In the genomic region with DNA sequence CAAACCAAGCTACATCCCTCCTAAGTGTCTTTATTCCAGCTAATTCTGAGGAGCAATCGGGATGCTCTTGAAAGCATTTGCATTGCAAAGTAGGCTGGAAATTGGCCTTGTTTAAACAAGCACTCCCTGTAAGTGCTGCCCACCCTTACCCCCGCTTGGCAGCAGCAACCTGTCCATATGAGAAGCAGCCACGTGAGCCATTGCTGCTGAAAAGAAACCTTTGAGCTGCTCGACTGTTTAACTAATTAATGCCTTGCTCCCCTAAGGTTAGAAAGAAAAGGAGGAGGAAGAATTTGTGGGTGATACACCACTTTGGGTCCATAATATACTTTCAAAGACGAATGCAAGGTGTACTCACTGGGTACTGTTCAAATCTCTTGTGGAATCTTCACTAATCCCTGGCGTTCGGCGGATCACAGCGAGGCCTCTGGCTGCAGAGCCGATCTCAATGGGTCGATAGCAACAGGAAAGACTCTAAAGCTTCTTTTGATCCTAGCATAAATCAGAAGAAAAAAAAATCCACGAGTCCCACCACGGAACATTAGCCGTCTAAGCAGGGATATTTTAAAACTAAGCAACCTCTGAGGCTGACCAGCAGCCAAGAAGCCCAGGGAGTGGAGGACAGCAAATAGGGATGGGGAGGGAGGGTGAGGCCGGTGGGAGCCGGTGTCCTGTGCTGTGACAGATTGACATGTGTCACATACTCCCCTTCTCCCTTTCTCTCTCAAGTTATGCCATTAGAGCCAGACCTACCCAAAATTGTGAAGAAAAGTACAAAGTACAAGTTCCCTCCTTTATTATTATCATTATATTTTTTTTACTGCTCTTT, we compare ENCODE assay signal across 1 cellular context.
A peak's percentile ranks its signal among the peaks of the same experiment; 100 is the strongest.
TF ChIP-seq lines count a peak whose summit lies in the region.

No MANE protein-coding gene starts in this region.

TF ChIP-seq in neural cell, 6 proteins besides CTCF, POLR2A, EP300 and RAD21 (continued from another document):
- TF ChIP-seq REST (IDR thresholded peaks at IDR 0.05; ENCODE audit: borderline replicate concordance), result peak; percentile 47
TF ChIP-seq in neural cell: peak in this region for 1.
